ENCODE assay signal across 15 cellular contexts in genomic region chr5:62328772-62329491, GRCh38. TPM values are rescaled to one million over a fixed set of nuclear protein-coding genes. Genes with fewer than 3 reads are reported as not detected.
DNase-seq lines count a peak whose midpoint lies in the region; ATAC-seq, FAIRE-seq and TF ChIP-seq lines count a peak whose summit lies in the region.
"Had no signal": no experiment of that assay in that cellular context is flagged by ENCODE, and none has a peak within 500 bp of the region (broad histone marks: within the 10 kb centered on the region; RNA-seq: fewer than 3 reads in every experiment).

No MANE protein-coding gene starts in this region.

- no peaks in the 10 kb centered on the region for H3K27me3 Mint-ChIP-seq in MCF 10A (ENCODE audit: insufficient read depth, unreplicated experiment)

- H3K27me3 ChIP-seq in breast epithelium, result no peaks in the 10 kb centered on the region
- H3K27me3 ChIP-seq: tibial nerve had no signal

- intact Hi-C loops in MCF 10A (cut with micrococcal nuclease) (no loop called here), breast epithelium (cut with DNase I; ENCODE audit: low total_unique reads) (no loop called here)

- no peak for TF ChIP-seq POLR2A in breast epithelium (IDR thresholded peaks at IDR 0.05)

- TF ChIP-seq CTCF in MCF 10A (IDR thresholded peaks at IDR 0.05; ENCODE audit: unreplicated experiment) (no peak), breast epithelium (IDR thresholded peaks at IDR 0.05) (no peak)

- no peaks in the 10 kb centered on the region for H3K9me3 Mint-ChIP-seq in MCF 10A (ENCODE audit: unreplicated experiment)
- H3K9me3 Mint-ChIP-seq: GM23338 had no signal

- no peak overlapping the region for H3K4me3 Mint-ChIP-seq in MCF 10A (ENCODE audit: unreplicated experiment)
- H3K4me3 Mint-ChIP-seq: CD14-positive monocyte, GM23338 had no signal

- H3K9me3 ChIP-seq in breast epithelium, result no peaks in the 10 kb centered on the region
- H3K9me3 ChIP-seq: tibial nerve had no signal

- no peaks in the 10 kb centered on the region for H3K36me3 ChIP-seq in breast epithelium

- H3K27ac ChIP-seq in breast epithelium, result no peak overlapping the region
- H3K27ac ChIP-seq: tibial nerve had no signal

- peaks cover 19% of the 10 kb centered on the region for H3K4me1 Mint-ChIP-seq in MCF 10A (ENCODE audit: insufficient read depth, unreplicated experiment)

- H3K4me3 ChIP-seq in breast epithelium, result no peak overlapping the region
- H3K4me3 ChIP-seq: GM23338, tibial nerve had no signal

- H3K4me1 ChIP-seq in breast epithelium, result no peaks in the 10 kb centered on the region

- FAIRE-seq in frontal cortex (lab: Jason Lieb, UNC), result peak; percentile 37

- no TSS peak for BruUV-seq in MCF 10A (replicated peaks; lab: Mats Ljungman, UMichigan)

- DNase-seq in MCF 10A (ENCODE audit: unreplicated experiment) (no peak), breast epithelium (ENCODE audit: low spot score in 2 of 2) (no peak), SK-N-DZ (ENCODE audit: low spot score) (peak; percentile 19), frontal cortex (ENCODE audit: low spot score in 2 of 2) (no peak), superior temporal gyrus (ENCODE audit: extremely low spot score) (peak; percentile 72), NCI-H1930 (lab: John Stamatoyannopoulos, UW) (no peak)
- DNase-seq: activated CD8-positive, alpha-beta memory T cell treated with anti-CD3 and anti-CD28 coated beads, Interleukin-2, amount 50 U/mL, for 48 hours; GF-D8; MV-4-11; NCI-H2227 treated with DMSO at 0.1 percent for 48 hours had no signal

- CTCF ChIA-PET in MCF 10A (lab: Yijun Ruan, JAX), result interaction anchor here (1.0 to 1.6 kb wide), 3 partner anchors 15 to 25 kb away, joined by 3 to 7 read pairs (median 5); no protein-coding TSS in a partner anchor

- no peak for ATAC-seq in HG02981 (IDR thresholded peaks at IDR 0.05; ENCODE audit: unreplicated experiment)
- ATAC-seq in HG02870 (IDR thresholded peaks at IDR 0.05; ENCODE audit: unreplicated experiment), result no peak
- ATAC-seq: GM23338 had no signal

- peak overlapping the region; percentile 49 for H3K27ac Mint-ChIP-seq in MCF 10A (ENCODE audit: low read depth, unreplicated experiment)

- POLR2A ChIA-PET in MCF 10A (lab: Yijun Ruan, JAX), result interaction anchor here (0.7 to 1.3 kb wide), 4 partner anchors 10 to 358 kb away, joined by 3 to 4 read pairs (median 4); no protein-coding TSS in a partner anchor

- H3K36me3 Mint-ChIP-seq in MCF 10A (ENCODE audit: insufficient read depth, unreplicated experiment), result peaks cover 12% of the 10 kb centered on the region

RNA-seq across cellular contexts. Expression of gene KIF2A, which starts 22.9 kb away (rescaled TPM):
- total RNA-seq in MCF 10A (2022), result 45.0 and 61.0 TPM in 2 replicates
- 10 to 100 TPM; 50.8 to 57.4 (median 51.7) TPM for total RNA-seq in breast epithelium
- 57.3 and 70.3 TPM in 2 replicates for polyA plus RNA-seq in SK-N-DZ (2014; cell fraction: cytosol; rRNA removed)
- polyA plus RNA-seq in SK-N-DZ (2014; cell fraction: nucleus; rRNA removed), result 38.8 and 78.1 TPM in 2 replicates
- total RNA-seq in frontal cortex, result 238 TPM

Comparison
In these comparisons a context has a peak if more than half of its experiments do, and no peak if none do; other contexts are left out.
1. DNase-seq: peak in SK-N-DZ (single experiment) and superior temporal gyrus (single experiment); none in MCF 10A (single experiment), breast epithelium (0 of 2), frontal cortex (0 of 2) and NCI-H1930 (0 of 2).